ENCODE assay signal across 8 cellular contexts in the genomic region with DNA sequence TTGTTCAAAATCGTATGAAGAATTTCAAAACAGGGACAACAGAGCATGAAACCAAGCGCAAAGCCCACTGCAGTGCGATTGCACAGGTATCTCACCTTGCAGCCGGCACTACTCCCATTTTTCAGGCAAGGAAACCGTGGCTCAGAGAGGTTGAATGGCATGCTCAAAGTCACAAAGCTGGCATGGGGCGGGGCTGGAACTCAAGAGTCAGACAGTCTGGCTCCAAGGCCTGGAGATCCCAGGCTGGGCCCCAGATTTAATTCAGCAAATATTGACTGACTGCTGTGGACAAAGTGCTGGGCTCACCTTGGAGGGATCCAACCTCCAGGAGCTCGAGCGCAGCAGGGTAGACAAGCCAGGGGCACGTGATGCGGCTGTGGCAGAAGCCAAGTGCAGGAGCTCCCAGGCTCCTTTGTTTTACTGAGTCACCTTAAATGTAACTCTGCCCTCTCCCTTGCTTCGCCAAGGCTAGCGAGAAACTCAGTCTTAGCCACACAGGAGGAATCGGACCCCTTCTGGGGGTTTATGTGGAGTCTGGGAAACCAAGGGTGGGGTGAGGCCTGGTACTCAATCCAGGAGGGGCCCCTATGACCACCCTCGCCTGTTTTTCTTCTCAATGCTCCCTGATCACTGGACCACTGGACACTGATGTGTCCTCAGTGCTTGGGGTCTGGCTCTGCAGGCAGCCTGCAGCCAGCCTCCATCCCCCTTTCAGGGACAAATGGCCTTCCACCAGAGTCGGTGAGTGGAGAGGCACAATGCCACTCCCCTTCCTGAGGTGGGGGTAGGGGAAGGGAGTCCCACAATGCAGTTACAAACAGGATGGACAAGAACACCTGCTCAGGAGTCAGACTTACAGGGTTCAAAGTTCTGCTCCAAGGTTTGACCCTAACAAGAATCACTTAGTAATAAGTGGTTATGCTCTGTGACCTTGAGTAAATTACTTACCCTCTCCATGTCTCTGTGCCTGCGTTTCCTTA. TPM values are rescaled to one million over a fixed set of nuclear protein-coding genes. Genes with fewer than 3 reads are reported as not detected.
DNase-seq lines count a peak whose midpoint lies in the region; ATAC-seq, FAIRE-seq and TF ChIP-seq lines count a peak whose summit lies in the region.

No MANE protein-coding gene starts in this region.

- TF ChIP-seq EP300 in H1 (IDR thresholded peaks at IDR 0.05; ENCODE audit: borderline replicate concordance in 1 of 2, low read depth in 2 of 2, low read length in 2 of 2) = no peak

- no peak overlapping the region for H2BK20ac ChIP-seq in H1 (ENCODE audit: low read length)

- POLR2A ChIA-PET in H1 (lab: Charles Lee; ENCODE audit: partially characterized antibody) = interaction anchor here (0.8 to 2.6 kb wide), 8 partner anchors 7 to 179 kb away, joined by 3 to 7 read pairs (median 4); partner anchors contain the start of gene CACNA1G

- WGBS in GM23248 (ENCODE audit: low coverage in 1 of 2, low lambda C conversion rate in 2 of 2, missing lambda C conversion rate in 2 of 2), 2 experiments = 83 to 88% methylated on average over 16 of the region's 16 CpGs
- 78% methylated on average over 16 of the region's 16 CpGs; no CpG with 5 or more reads in 1 of the 2 experiments for WGBS in H1 (ENCODE audit: extremely low coverage in 1 of 2, insufficient coverage in 1 of 2, insufficient read length in 1 of 2, insufficient replicate concordance in 2 of 2, low coverage in 1 of 2, low lambda C conversion rate in 2 of 2, missing lambda C conversion rate in 1 of 2), 2 experiments

- H3K4ac ChIP-seq in H1 (replicated peaks; ENCODE audit: insufficient read length, low read depth, low read length) = no peak overlapping the region

- H3K9me3 ChIP-seq in GM23248 (ENCODE audit: low read depth) (no peaks in the 10 kb centered on the region), H1 (ENCODE audit: insufficient read depth in 2 of 2, low read depth in 1 of 2, low read length in 1 of 2) (no peaks in the 10 kb centered on the region), neuron (ENCODE audit: low read length) (no peaks in the 10 kb centered on the region)

- peak; percentile 63 for DNase-seq in GM23248
- peak; percentile 37 for DNase-seq in NCI-H748 treated with DMSO at 0.1 percent for 48 hours (lab: John Stamatoyannopoulos, UW)
- no peak for DNase-seq in H1 (ENCODE audit: low read depth in 1 of 2, low spot score in 2 of 2)
- no peak for DNase-seq in NCI-H2029 treated with DMSO at 0.1 percent for 48 hours (lab: John Stamatoyannopoulos, UW)
- DNase-seq in SKM-1 treated with dmso at 0.1 percent for 144 hours (lab: John Stamatoyannopoulos, UW; ENCODE audit: unreplicated experiment) = no peak
- DNase-seq in H7 = no peak

- peak overlapping the region; percentile 31; the same call in 1 of the 2 replicates for H2BK15ac ChIP-seq in H1 (ENCODE audit: low read length)

- H3K4me1 ChIP-seq in GM23248 (ENCODE audit: insufficient read depth) = peaks cover 15% of the 10 kb centered on the region
- peaks cover 6 to 25% (median 17%) of the 10 kb centered on the region in 4 experiments for H3K4me1 ChIP-seq in H1 (replicated peaks in 1 of 4; ENCODE audit: control insufficient read depth in 3 of 4, insufficient read depth in 4 of 4, low read length in 3 of 4)
- peaks cover 32% of the 10 kb centered on the region for H3K4me1 ChIP-seq in neuron (ENCODE audit: insufficient read depth, low read length)

- H3K27me3 ChIP-seq in GM23248 (replicated peaks; ENCODE audit: insufficient read depth) (no peaks in the 10 kb centered on the region), H1 (replicated peaks in 1 of 4; ENCODE audit: control insufficient read depth in 3 of 4, extremely low read depth in 1 of 4, insufficient read depth in 3 of 4, low read length in 3 of 4) (peaks cover 0 to 6% (median 5%) of the 10 kb centered on the region in 4 experiments; a peak in 4 of 7 replicates), neuron (ENCODE audit: insufficient read depth, low read length) (peaks cover 8% of the 10 kb centered on the region), H7 (ENCODE audit: control insufficient read depth, insufficient read depth, low read length) (peaks cover 11% of the 10 kb centered on the region)

- H2AFZ ChIP-seq in GM23248 (peak overlapping the region; percentile 86), H1 (ENCODE audit: low read length) (no peak overlapping the region), neuron (ENCODE audit: low read depth, low read length) (peak overlapping the region; percentile 68)

- in situ Hi-C loops in GM23248 (cut with MboI) = no loop called here

- TF ChIP-seq POLR2A in H1 (IDR thresholded peaks at IDR 0.05; ENCODE audit: control extremely low read depth in 1 of 2, low read depth in 2 of 2, low read length in 2 of 2) = no peak

- no peak overlapping the region for H3K14ac ChIP-seq in H1 (ENCODE audit: insufficient read length)

- no peak overlapping the region for H3K27ac ChIP-seq in GM23248
- no peak overlapping the region for H3K27ac ChIP-seq in H1 (ENCODE audit: low read depth, low read length)

- H2BK12ac ChIP-seq in H1 (ENCODE audit: low read depth, low read length) = 0 out of 2 replicates have a peak overlapping the region, but pooled peaks have one; percentile 43

- H3K9ac ChIP-seq in GM23248 (peak overlapping the region; percentile 63), H1 (replicated peaks in 1 of 4; ENCODE audit: extremely low read depth in 1 of 4, low read depth in 3 of 4, low read length in 3 of 4) (no peak overlapping the region)

- no peak overlapping the region for H2BK120ac ChIP-seq in H1 (replicated peaks; ENCODE audit: low read depth, low read length)

- peak overlapping the region; percentile 69; the same call in 1 of the 2 replicates for H4K8ac ChIP-seq in H1 (ENCODE audit: extremely low read depth, insufficient read depth, low read length)

- H3K56ac ChIP-seq in H1 (replicated peaks; ENCODE audit: insufficient read length, low read depth, low read length) = no peak overlapping the region

- H3K4me3 ChIP-seq in GM23248 = 0 out of 2 replicates have a peak overlapping the region, but pooled peaks have one; percentile 70
- peak overlapping the region in 3 of 4 experiments; percentile 71 to 76 (median 75); a peak in 5 of 8 replicates for H3K4me3 ChIP-seq in H1 (ENCODE audit: extremely low read depth in 1 of 4, insufficient read depth in 2 of 4, low read depth in 3 of 4, low read length in 4 of 4)
- peak overlapping the region; percentile 56 for H3K4me3 ChIP-seq in neuron (ENCODE audit: low read length)
- no peak overlapping the region for H3K4me3 ChIP-seq in H7 (ENCODE audit: insufficient read depth, low read depth, low read length)

- FAIRE-seq in H1 (lab: Jason Lieb, UNC) = no peak

- peak overlapping the region; percentile 12 for H4K91ac ChIP-seq in H1 (replicated peaks; ENCODE audit: insufficient read length, low read length)

- H3K23ac ChIP-seq in H1 (ENCODE audit: insufficient read length) = no peak overlapping the region

- H4K20me1 ChIP-seq in GM23248 (ENCODE audit: insufficient read depth) = no peaks in the 10 kb centered on the region
- H4K20me1 ChIP-seq in H1 (replicated peaks in 1 of 2; ENCODE audit: control insufficient read depth in 1 of 2, insufficient read depth in 2 of 2, low read length in 2 of 2) = peaks cover 0 to 1% of the 10 kb centered on the region in 2 experiments

- no peaks in the 10 kb centered on the region for H3K79me1 ChIP-seq in H1 (ENCODE audit: low read depth, low read length)

- no peak overlapping the region; the same call in 1 of the 2 replicates for H2AK5ac ChIP-seq in H1 (ENCODE audit: low read depth, low read length)

- H3K18ac ChIP-seq in H1 (ENCODE audit: extremely low read depth, low read length) = peak overlapping the region; percentile 48

- H3F3A ChIP-seq in GM23248 (ENCODE audit: insufficient read depth) = no peaks in the 10 kb centered on the region

- TF ChIP-seq RAD21 in H1 (IDR thresholded peaks at IDR 0.05 in 1 of 2, conservative IDR thresholded peaks at IDR 0.05 in 1 of 2; ENCODE audit: low read depth in 2 of 2, low read length in 2 of 2) = no peak

- CTCF ChIA-PET in H1 (lab: Charles Lee; ENCODE audit: partially characterized antibody) = interaction anchor here (0.9 to 6.0 kb wide), 16 partner anchors 8 to 181 kb away, joined by 3 to 42 read pairs (median 4); partner anchors contain the start of gene EPN3

- H3K79me2 ChIP-seq in GM23248 (ENCODE audit: insufficient read depth) (peaks cover 11% of the 10 kb centered on the region), H1 (ENCODE audit: control insufficient read depth in 1 of 2, insufficient read depth in 2 of 2, low read length in 2 of 2) (no peaks in the 10 kb centered on the region)

- H3K4me2 ChIP-seq in GM23248 (ENCODE audit: unreplicated experiment) (peak overlapping the region; percentile 75), H1 (ENCODE audit: insufficient read depth in 1 of 2, low read depth in 2 of 2, low read length in 2 of 2) (peak overlapping the region; percentile 80 to 88; a peak in 3 of 4 replicates)

- H4K5ac ChIP-seq in H1 (ENCODE audit: insufficient read length, low read depth, low read length) = no peak overlapping the region

- H3K9me2 ChIP-seq in GM23248 (ENCODE audit: insufficient read depth) = no peaks in the 10 kb centered on the region

- ATAC-seq in GM19328 (IDR thresholded peaks at IDR 0.05; ENCODE audit: unreplicated experiment) = no peak

- peaks cover 5% of the 10 kb centered on the region; the same call in 1 of the 2 replicates for H3K23me2 ChIP-seq in H1 (ENCODE audit: low read depth, low read length)

- H3K36me3 ChIP-seq in GM23248 (ENCODE audit: low read depth) (no peaks in the 10 kb centered on the region), H1 (ENCODE audit: control insufficient read depth in 2 of 4, insufficient read depth in 4 of 4, low read length in 3 of 4) (no peaks in the 10 kb centered on the region), neuron (ENCODE audit: insufficient read depth, low read length) (no peaks in the 10 kb centered on the region), H7 (replicated peaks; ENCODE audit: control insufficient read depth, insufficient read depth, low read length) (no peaks in the 10 kb centered on the region; the same call in 1 of the 2 replicates)

- no peak for TF ChIP-seq CTCF in H1 (IDR thresholded peaks at IDR 0.05; ENCODE audit: control extremely low read depth in 1 of 3, insufficient read depth in 1 of 3, low read depth in 1 of 3, low read length in 3 of 3)

- H2BK5ac ChIP-seq in H1 (ENCODE audit: low read depth, low read length) = no peak overlapping the region

RNA-seq across cellular contexts. Expression of gene SPATA20, which starts 3.9 kb away (rescaled TPM):
- 146 TPM in 2 replicates for total RNA-seq in GM23248 (2014; rRNA removed; shearing (Covaris generic))
- polyA plus RNA-seq in GM23248 (2016; fragmentation: Nextera tagmentation; extraction: Ambion mirVana) (89.9 and 91.2 TPM in 2 replicates), H1 (2011; rRNA removed) (17.5 and 23.2 TPM in 2 replicates)
- total RNA-seq in H1 (2021; fragmentation: NEBNext Ultra II Directional; extraction: Animal tissue kit (Norgen Biotek cat#: 25700)) = 16.2 and 16.7 TPM in 2 replicates
- polyA plus RNA-seq in H1 (2011; cell fraction: cytosol; rRNA removed) = 18.3 TPM
- 124 TPM for polyA plus RNA-seq in H1 (2011; cell fraction: nucleus; rRNA removed)
- polyA plus RNA-seq in H1 (2012, experiment 1 of 2) = 10.5 to 22.8 TPM (median 22.0 TPM) in 4 replicates
- polyA plus RNA-seq in H1 (2012, experiment 2 of 2) = 15.5 TPM
- 16.1 TPM for polyA plus RNA-seq in H1 (2013, experiment 1 of 2)
- 14.2 TPM for polyA plus RNA-seq in H1 (2013, experiment 2 of 2)
- polyA minus RNA-seq in H1 (2011; rRNA and poly(A)+ RNA removed) = 9.0 and 10.5 TPM in 2 replicates
- polyA minus RNA-seq in H1 (2011; cell fraction: cytosol; rRNA and poly(A)+ RNA removed) = 10.6 TPM
- polyA minus RNA-seq in H1 (2011; cell fraction: nucleus; rRNA and poly(A)+ RNA removed) = 32.9 TPM
- 31.0 and 42.6 TPM in 2 replicates for total RNA-seq in H7 (2014; rRNA removed; shearing (Covaris generic))

RNA-seq across cellular contexts. Expression of gene EPN3, which starts 10.6 kb away (rescaled TPM):
- total RNA-seq in GM23248 (2014; rRNA removed; shearing (Covaris generic)) = not detected in 2 replicates
- polyA plus RNA-seq in GM23248 (2016; fragmentation: Nextera tagmentation; extraction: Ambion mirVana) (0.13 TPM in 1 of 2 replicates, not detected in the other), H1 (2011; rRNA removed) (6.7 and 8.1 TPM in 2 replicates)
- 5.8 and 7.9 TPM in 2 replicates for total RNA-seq in H1 (2021; fragmentation: NEBNext Ultra II Directional; extraction: Animal tissue kit (Norgen Biotek cat#: 25700))
- polyA plus RNA-seq in H1 (2011; cell fraction: cytosol; rRNA removed) = 4.7 TPM
- polyA plus RNA-seq in H1 (2011; cell fraction: nucleus; rRNA removed) = 9.8 TPM
- 4.6 to 8.1 TPM (median 4.8 TPM) in 4 replicates for polyA plus RNA-seq in H1 (2012, experiment 1 of 2)
- polyA plus RNA-seq in H1 (2012, experiment 2 of 2) = 18.3 TPM
- polyA plus RNA-seq in H1 (2013, experiment 1 of 2) = 4.9 TPM
- polyA plus RNA-seq in H1 (2013, experiment 2 of 2) = 5.5 TPM
- 3.8 and 4.1 TPM in 2 replicates for polyA minus RNA-seq in H1 (2011; rRNA and poly(A)+ RNA removed)
- polyA minus RNA-seq in H1 (2011; cell fraction: cytosol; rRNA and poly(A)+ RNA removed) = 5.2 TPM
- polyA minus RNA-seq in H1 (2011; cell fraction: nucleus; rRNA and poly(A)+ RNA removed) = 11.3 TPM
- total RNA-seq in H7 (2014; rRNA removed; shearing (Covaris generic)) = 0.07 and 0.87 TPM in 2 replicates

RNA-seq across cellular contexts. Expression of gene CACNA1G, which starts 17.4 kb away (rescaled TPM):
- 0.13 and 0.97 TPM in 2 replicates for total RNA-seq in GM23248 (2014; rRNA removed; shearing (Covaris generic))
- polyA plus RNA-seq in GM23248 (2016; fragmentation: Nextera tagmentation; extraction: Ambion mirVana) (0.06 and 0.16 TPM in 2 replicates), H1 (2011; rRNA removed) (2.9 and 4.8 TPM in 2 replicates)
- 4.8 and 4.9 TPM in 2 replicates for total RNA-seq in H1 (2021; fragmentation: NEBNext Ultra II Directional; extraction: Animal tissue kit (Norgen Biotek cat#: 25700))
- polyA plus RNA-seq in H1 (2011; cell fraction: cytosol; rRNA removed) = 3.4 TPM
- 10.8 TPM for polyA plus RNA-seq in H1 (2011; cell fraction: nucleus; rRNA removed)
- 4.0 to 4.7 TPM (median 4.5 TPM) in 4 replicates for polyA plus RNA-seq in H1 (2012, experiment 1 of 2)
- 4.1 TPM for polyA plus RNA-seq in H1 (2012, experiment 2 of 2)
- 2.5 TPM for polyA plus RNA-seq in H1 (2013, experiment 1 of 2)
- polyA plus RNA-seq in H1 (2013, experiment 2 of 2) = 2.6 TPM
- 5.9 and 6.1 TPM in 2 replicates for polyA minus RNA-seq in H1 (2011; rRNA and poly(A)+ RNA removed)
- 3.8 TPM for polyA minus RNA-seq in H1 (2011; cell fraction: cytosol; rRNA and poly(A)+ RNA removed)
- polyA minus RNA-seq in H1 (2011; cell fraction: nucleus; rRNA and poly(A)+ RNA removed) = 7.7 TPM
- total RNA-seq in H7 (2014; rRNA removed; shearing (Covaris generic)) = 1.5 and 1.9 TPM in 2 replicates

RNA-seq across cellular contexts. Expression of gene MYCBPAP, which starts 34.8 kb away (rescaled TPM):
- 0.32 and 0.89 TPM in 2 replicates for total RNA-seq in GM23248 (2014; rRNA removed; shearing (Covaris generic))
- polyA plus RNA-seq in GM23248 (2016; fragmentation: Nextera tagmentation; extraction: Ambion mirVana) (0.79 and 1.4 TPM in 2 replicates), H1 (2011; rRNA removed) (0.89 and 1.2 TPM in 2 replicates)
- 1.7 and 3.3 TPM in 2 replicates for total RNA-seq in H1 (2021; fragmentation: NEBNext Ultra II Directional; extraction: Animal tissue kit (Norgen Biotek cat#: 25700))
- 2.8 TPM for polyA plus RNA-seq in H1 (2011; cell fraction: cytosol; rRNA removed)
- 9.0 TPM for polyA plus RNA-seq in H1 (2011; cell fraction: nucleus; rRNA removed)
- polyA plus RNA-seq in H1 (2012, experiment 1 of 2) = 0.88 to 2.6 TPM (median 2.1 TPM) in 4 replicates
- 1.0 TPM for polyA plus RNA-seq in H1 (2012, experiment 2 of 2)
- polyA plus RNA-seq in H1 (2013, experiment 1 of 2) = 0.85 TPM
- polyA plus RNA-seq in H1 (2013, experiment 2 of 2) = 0.68 TPM
- 2.2 and 2.6 TPM in 2 replicates for polyA minus RNA-seq in H1 (2011; rRNA and poly(A)+ RNA removed)
- 2.4 TPM for polyA minus RNA-seq in H1 (2011; cell fraction: cytosol; rRNA and poly(A)+ RNA removed)
- polyA minus RNA-seq in H1 (2011; cell fraction: nucleus; rRNA and poly(A)+ RNA removed) = 6.1 TPM
- total RNA-seq in H7 (2014; rRNA removed; shearing (Covaris generic)) = 0.62 and 3.2 TPM in 2 replicates

Comparison
In these comparisons a context has a peak if more than half of its experiments do, and no peak if none do; other contexts are left out.
1. DNase-seq: peak in GM23248 (single experiment) and NCI-H748 treated with DMSO at 0.1 percent for 48 hours (single experiment); none in H1 (0 of 2), NCI-H2029 treated with DMSO at 0.1 percent for 48 hours (single experiment), SKM-1 treated with dmso at 0.1 percent for 144 hours (single experiment) and H7 (single experiment).